ENCODE assay signal across 1 cellular context in the genomic region with DNA sequence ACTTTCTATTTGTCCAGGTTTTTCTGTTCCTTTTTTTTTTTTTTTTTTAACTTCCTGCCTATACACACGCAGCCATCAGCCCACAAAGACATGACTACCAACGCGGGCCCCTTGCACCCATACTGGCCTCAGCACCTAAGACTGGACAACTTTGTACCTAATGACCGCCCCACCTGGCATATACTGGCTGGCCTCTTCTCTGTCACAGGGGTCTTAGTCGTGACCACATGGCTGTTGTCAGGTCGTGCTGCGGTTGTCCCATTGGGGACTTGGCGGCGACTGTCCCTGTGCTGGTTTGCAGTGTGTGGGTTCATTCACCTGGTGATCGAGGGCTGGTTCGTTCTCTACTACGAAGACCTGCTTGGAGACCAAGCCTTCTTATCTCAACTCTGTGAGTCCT.
TF ChIP-seq lines count a peak whose summit lies in the region.

No MANE protein-coding gene starts in this region.

TF ChIP-seq in IMR-90, 13 proteins besides CTCF, POLR2A, EP300 and RAD21:
- no peak for TF ChIP-seq MXI1 (IDR thresholded peaks at IDR 0.05; ENCODE audit: borderline replicate concordance, low read depth, low read length)
- TF ChIP-seq, protein P1, sequence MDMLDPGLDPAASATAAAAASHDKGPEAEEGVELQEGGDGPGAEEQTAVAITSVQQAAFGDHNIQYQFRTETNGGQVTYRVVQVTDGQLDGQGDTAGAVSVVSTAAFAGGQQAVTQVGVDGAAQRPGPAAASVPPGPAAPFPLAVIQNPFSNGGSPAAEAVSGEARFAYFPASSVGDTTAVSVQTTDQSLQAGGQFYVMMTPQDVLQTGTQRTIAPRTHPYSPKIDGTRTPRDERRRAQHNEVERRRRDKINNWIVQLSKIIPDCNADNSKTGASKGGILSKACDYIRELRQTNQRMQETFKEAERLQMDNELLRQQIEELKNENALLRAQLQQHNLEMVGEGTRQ (IDR thresholded peaks at IDR 0.05; ENCODE audit: low read depth, low read length) = no peak
